In genomic region chr2:10788855-10789254, GRCh38 we compare ENCODE assay signal across 28 cellular contexts.
"Had no signal": no experiment of that assay in that cellular context is flagged by ENCODE, and none has a peak within 500 bp of the region (broad histone marks: within the 10 kb centered on the region; RNA-seq: fewer than 3 reads in every experiment).

No MANE protein-coding gene starts in this region.

- H3K9me3 ChIP-seq: ascending aorta, SJCRH30 had no signal

- H3K27me3 ChIP-seq: ascending aorta, cardiac muscle cell, SJCRH30 had no signal

- H3K27ac ChIP-seq: ascending aorta, cardiac muscle cell, SJCRH30, SK-N-MC had no signal

- DNase-seq: activated CD4-positive, alpha-beta T cell treated with anti-CD3 and anti-CD28 coated beads for 36 hours; activated CD4-positive, alpha-beta T cell treated with anti-CD3 and anti-CD28 coated beads, Interleukin-2, amount 50 U/mL, for 4 hours; activated CD8-positive, alpha-beta T cell treated with anti-CD3 and anti-CD28 coated beads, Interleukin-2, amount 10 ng/mL, durations not matched to agents 7 days and 5 days; activated gamma-delta T cell; activated naive CD4-positive, alpha-beta T cell treated with Interleukin-2 at 50 U/mL for 16 hours; activated naive CD8-positive, alpha-beta T cell treated with anti-CD3 and anti-CD28 coated beads, Interleukin-2, amount 10 ng/mL, durations not matched to agents 7 days and 5 days; activated T-cell treated with anti-CD3 and anti-CD28 coated beads, Interleukin-2, amount 50 U/mL, for 24 hours; amygdala; Karpas-422; KBM-7; NCI-H1105; NCI-H1417 treated with DMSO at 0.1 percent for 48 hours; NCI-H187 treated with DMSO at 0.1 percent for 48 hours; NCI-H2081; NCI-H345; NCI-H524 treated with DMSO at 0.1 percent for 48 hours; SHP77; SJCRH30 had no signal

- H3K27me3 Mint-ChIP-seq: activated CD4-positive, alpha-beta T cell treated with anti-CD3 and anti-CD28 coated beads for 36 hours; activated naive CD4-positive, alpha-beta T cell treated with anti-CD3 and anti-CD28 coated beads, Interleukin-2, amount 50 U/mL, for 24 hours; activated naive CD8-positive, alpha-beta T cell treated with anti-CD3 and anti-CD28 coated beads, Interleukin-2, amount 10 ng/mL, durations not matched to agents 7 days and 5 days; activated T-cell treated with anti-CD3 and anti-CD28 coated beads, Interleukin-2, amount 50 U/mL, for 24 hours had no signal

- H3K9me3 Mint-ChIP-seq: activated naive CD4-positive, alpha-beta T cell treated with anti-CD3 and anti-CD28 coated beads, Interleukin-2, amount 50 U/mL, for 24 hours; activated naive CD8-positive, alpha-beta T cell treated with anti-CD3 and anti-CD28 coated beads, Interleukin-2, amount 10 ng/mL, durations not matched to agents 7 days and 5 days; activated T-cell treated with anti-CD3 and anti-CD28 coated beads, Interleukin-2, amount 50 U/mL, for 24 hours; activated T-helper 2 cell treated with anti-CD3 and anti-CD28 coated beads, Interferon-gamma antibody, Interleukin-2, Interleukin-4, amounts not matched to agents 10 μg/mL and 5 μg/mL and 100 μg/mL, durations not matched to agents 14 hours and 24 hours and 36 hours; T-helper 1 cell treated with Interleukin-12 subunit alpha and Interleukin-12 subunit beta and Interleukin-4 antibody, amounts not matched to agents 30 μg/mL and 1 μg/mL, for 36 hours; T-helper 2 cell treated with Interferon-gamma antibody and Interleukin-4, amounts not matched to agents 5 μg/mL and 100 μg/mL, for 36 hours; WTC11 had no signal

- H3K27ac Mint-ChIP-seq: activated CD4-positive, alpha-beta T cell treated with anti-CD3 and anti-CD28 coated beads for 36 hours; activated CD8-positive, alpha-beta T cell treated with anti-CD3 and anti-CD28 coated beads, Interleukin-2, amount 10 ng/mL, durations not matched to agents 7 days and 5 days; activated naive CD8-positive, alpha-beta T cell treated with anti-CD3 and anti-CD28 coated beads, Interleukin-2, amount 10 ng/mL, durations not matched to agents 7 days and 5 days; activated T-helper 2 cell treated with anti-CD3 and anti-CD28 coated beads, Interferon-gamma antibody, Interleukin-2, Interleukin-4, amounts not matched to agents 10 μg/mL and 5 μg/mL and 100 μg/mL, durations not matched to agents 14 hours and 24 hours and 36 hours; T-helper 1 cell treated with Interleukin-12 subunit alpha and Interleukin-12 subunit beta and Interleukin-4 antibody, amounts not matched to agents 30 μg/mL and 1 μg/mL, for 36 hours; T-helper 2 cell treated with Interferon-gamma antibody and Interleukin-4, amounts not matched to agents 5 μg/mL and 100 μg/mL, for 36 hours; WTC11 had no signal

- H3K4me1 Mint-ChIP-seq: WTC11 had no signal

- H3K4me3 ChIP-seq: ascending aorta, cardiac muscle cell, SJCRH30, SK-N-MC had no signal

- ATAC-seq: activated CD4-positive, alpha-beta T cell treated with anti-CD3 and anti-CD28 coated beads for 36 hours; activated CD4-positive, CD25-positive, alpha-beta regulatory T cell treated with anti-CD3 and anti-CD28 coated beads, Interleukin-2, amount 50 U/mL, for 24 hours; activated CD8-positive, alpha-beta T cell treated with anti-CD3 and anti-CD28 coated beads, Interleukin-2, amount 10 ng/mL, durations not matched to agents 7 days and 5 days; Panc1; WTC11 had no signal

- H3K4me1 ChIP-seq: ascending aorta, SJCRH30 had no signal

- H3K4me3 Mint-ChIP-seq: activated CD4-positive, alpha-beta T cell treated with anti-CD3 and anti-CD28 coated beads for 36 hours; activated CD8-positive, alpha-beta T cell treated with anti-CD3 and anti-CD28 coated beads, Interleukin-2, amount 10 ng/mL, durations not matched to agents 7 days and 5 days; activated naive CD4-positive, alpha-beta T cell treated with anti-CD3 and anti-CD28 coated beads, Interleukin-2, amount 50 U/mL, for 24 hours; activated naive CD8-positive, alpha-beta T cell treated with anti-CD3 and anti-CD28 coated beads, Interleukin-2, amount 10 ng/mL, durations not matched to agents 7 days and 5 days; activated T-cell treated with anti-CD3 and anti-CD28 coated beads, Interleukin-2, amount 50 U/mL, for 24 hours; T-helper 1 cell treated with Interleukin-12 subunit alpha and Interleukin-12 subunit beta and Interleukin-4 antibody, amounts not matched to agents 30 μg/mL and 1 μg/mL, for 36 hours; T-helper 2 cell treated with Interferon-gamma antibody and Interleukin-4, amounts not matched to agents 5 μg/mL and 100 μg/mL, for 36 hours; WTC11 had no signal
